Comparison of ENCODE assay signal across 13 cellular contexts in genomic region chr12:121829250-121829918, GRCh38. TPM values are rescaled to one million over a fixed set of nuclear protein-coding genes. Genes with fewer than 3 reads are reported as not detected.
DNase-seq lines count a peak whose midpoint lies in the region; ATAC-seq and TF ChIP-seq lines count a peak whose summit lies in the region.
"Had no signal": no experiment of that assay in that cellular context is flagged by ENCODE, and none has a peak within 500 bp of the region (broad histone marks: within the 10 kb centered on the region; RNA-seq: fewer than 3 reads in every experiment).

No MANE protein-coding gene starts in this region.

- DNase-seq in activated T-cell treated with anti-CD3 and anti-CD28 coated beads, Interleukin-2, amount 50 U/mL, for 72 hours = no peak
- no peak for DNase-seq in activated T-cell treated with anti-CD3 and anti-CD28 coated beads, Interleukin-2, amount 50 U/mL, for 1 hour
- DNase-seq in RWPE1 (ENCODE audit: low spot score) (no peak), nephron progenitor cell (no peak)
- DNase-seq: activated naive CD8-positive, alpha-beta T cell treated with anti-CD3 and anti-CD28 coated beads, Interleukin-2, amount 10 ng/mL, durations not matched to agents 7 days and 5 days; gastrocnemius medialis; immature natural killer cell; MV-4-11; ovary; WERI-Rb-1 had no signal

- H3K27me3 Mint-ChIP-seq in activated T-cell treated with anti-CD3 and anti-CD28 coated beads, Interleukin-2, amount 50 U/mL, for 72 hours (ENCODE audit: low read depth) = no peaks in the 10 kb centered on the region
- H3K27me3 Mint-ChIP-seq in nephron progenitor cell (ENCODE audit: low read depth, poor library complexity) = peaks cover 10% of the 10 kb centered on the region
- H3K27me3 Mint-ChIP-seq: activated naive CD8-positive, alpha-beta T cell treated with anti-CD3 and anti-CD28 coated beads, Interleukin-2, amount 10 ng/mL, durations not matched to agents 7 days and 5 days had no signal

- H3K4me3 Mint-ChIP-seq in activated T-cell treated with anti-CD3 and anti-CD28 coated beads, Interleukin-2, amount 50 U/mL, for 72 hours = no peak overlapping the region
- H3K4me3 Mint-ChIP-seq in nephron progenitor cell = no peak overlapping the region
- H3K4me3 Mint-ChIP-seq: activated naive CD8-positive, alpha-beta T cell treated with anti-CD3 and anti-CD28 coated beads, Interleukin-2, amount 10 ng/mL, durations not matched to agents 7 days and 5 days; immature natural killer cell had no signal

- H3K9me3 Mint-ChIP-seq in activated T-cell treated with anti-CD3 and anti-CD28 coated beads, Interleukin-2, amount 50 U/mL, for 72 hours = no peaks in the 10 kb centered on the region
- no peaks in the 10 kb centered on the region for H3K9me3 Mint-ChIP-seq in nephron progenitor cell
- H3K9me3 Mint-ChIP-seq: activated naive CD8-positive, alpha-beta T cell treated with anti-CD3 and anti-CD28 coated beads, Interleukin-2, amount 10 ng/mL, durations not matched to agents 7 days and 5 days had no signal

- POLR2A ChIA-PET in RWPE1 (lab: Yijun Ruan, JAX; ENCODE audit: low non-redundant PET) = no interaction called here

- CTCF ChIA-PET in RWPE1 (lab: Yijun Ruan, JAX) = interaction anchor here (0.8 kb wide), 1 partner anchor 17 kb away, joined by 6 read pairs; no protein-coding TSS in a partner anchor

- peak overlapping the region; percentile 52 for H3K27ac Mint-ChIP-seq in activated T-cell treated with anti-CD3 and anti-CD28 coated beads, Interleukin-2, amount 50 U/mL, for 72 hours
- peak overlapping the region; percentile 90 for H3K27ac Mint-ChIP-seq in nephron progenitor cell
- H3K27ac Mint-ChIP-seq: activated naive CD8-positive, alpha-beta T cell treated with anti-CD3 and anti-CD28 coated beads, Interleukin-2, amount 10 ng/mL, durations not matched to agents 7 days and 5 days had no signal

- H3K4me1 Mint-ChIP-seq in activated T-cell treated with anti-CD3 and anti-CD28 coated beads, Interleukin-2, amount 50 U/mL, for 72 hours (ENCODE audit: low read depth) = peaks cover 11% of the 10 kb centered on the region
- no peaks in the 10 kb centered on the region for H3K4me1 Mint-ChIP-seq in nephron progenitor cell
- H3K4me1 Mint-ChIP-seq: immature natural killer cell had no signal

- TF ChIP-seq CTCF in RWPE1 (conservative IDR thresholded peaks at IDR 0.05; ENCODE audit: low read depth) (no peak), nephron progenitor cell (IDR thresholded peaks at IDR 0.05) (no peak)

- peaks cover 0 to 34% of the 10 kb centered on the region in 2 donors for H3K36me3 Mint-ChIP-seq in activated T-cell treated with anti-CD3 and anti-CD28 coated beads, Interleukin-2, amount 50 U/mL, for 72 hours (ENCODE audit: insufficient read depth in 2 of 2)
- H3K36me3 Mint-ChIP-seq in nephron progenitor cell (ENCODE audit: low read depth) = peaks cover 61% of the 10 kb centered on the region

- peak overlapping the region; percentile 45 for H3K27ac ChIP-seq in RWPE1
- H3K27ac ChIP-seq: ovary, WERI-Rb-1 had no signal

- no peak for ATAC-seq in activated T-cell treated with anti-CD3 and anti-CD28 coated beads, Interleukin-2, amount 50 U/mL, for 72 hours (replicated peaks in 1 of 2)
- ATAC-seq in GM21381 (IDR thresholded peaks at IDR 0.05; ENCODE audit: unreplicated experiment) (no peak), GM19351 (IDR thresholded peaks at IDR 0.05; ENCODE audit: unreplicated experiment) (no peak)
- ATAC-seq: gastrocnemius medialis had no signal

RNA-seq across cellular contexts. Expression of gene SETD1B, which starts 25.6 kb away (rescaled TPM):
- 10 to 100 TPM; 20.3 to 21.2 TPM for total RNA-seq in activated T-cell treated with anti-CD3 and anti-CD28 coated beads, Interleukin-2, amount 50 U/mL, for 72 hours

RNA-seq across cellular contexts. Expression of gene HPD, which starts 29.3 kb away (rescaled TPM):
- total RNA-seq in activated T-cell treated with anti-CD3 and anti-CD28 coated beads, Interleukin-2, amount 50 U/mL, for 72 hours = not detected
- total RNA-seq: A673; activated naive CD8-positive, alpha-beta T cell treated with anti-CD3 and anti-CD28 coated beads, Interleukin-2, amount 10 ng/mL, durations not matched to agents 7 days and 5 days had no signal

RNA-seq across cellular contexts. Expression of gene RHOF, which starts 35.9 kb away (rescaled TPM):
- total RNA-seq in activated T-cell treated with anti-CD3 and anti-CD28 coated beads, Interleukin-2, amount 50 U/mL, for 72 hours = 100 to 1,000 TPM; 154 to 165 TPM

RNA-seq across cellular contexts. Expression of gene PSMD9, which starts 59.2 kb away (rescaled TPM):
- total RNA-seq in activated T-cell treated with anti-CD3 and anti-CD28 coated beads, Interleukin-2, amount 50 U/mL, for 72 hours = 10 to 100 TPM; 56.9 to 85.7 TPM
